ENCODE assay signal across 8 cellular contexts in genomic region chr11:1335264-1335810, GRCh38. TPM values are rescaled to one million over a fixed set of nuclear protein-coding genes. Genes with fewer than 3 reads are reported as not detected.
DNase-seq lines count a peak whose midpoint lies in the region; ATAC-seq and TF ChIP-seq lines count a peak whose summit lies in the region.

No MANE protein-coding gene starts in this region.

- H3K27ac Mint-ChIP-seq in H9 (no peak overlapping the region), T-cell (peak overlapping the region; percentile 12 to 89)

- H3K4me3 ChIP-seq in fibroblast of the aortic adventitia (ENCODE audit: low read depth, low read length): peak overlapping the region; percentile 67
- H3K4me3 ChIP-seq in gastrocnemius medialis: peak overlapping the region in 3 of 4 donors; percentile 56 to 86 (median 66)

- H3K27ac ChIP-seq in H9 (ENCODE audit: insufficient read length, low read depth, low read length) (no peak overlapping the region), gastrocnemius medialis (peak overlapping the region; percentile 89 to 98 (median 94))

- H3K36me3 ChIP-seq in gastrocnemius medialis: no peaks in the 10 kb centered on the region

- H2BK12ac ChIP-seq in H9 (ENCODE audit: insufficient read length, low read depth, low read length): no peak overlapping the region

- H3K4me1 Mint-ChIP-seq in H9 (peaks cover 5 to 8% of the 10 kb centered on the region in 2 experiments; a peak in 3 of 4 replicates), T-cell (peaks cover 12 to 26% (median 19%) of the 10 kb centered on the region in 3 donors)

- no peak overlapping the region for H2BK15ac ChIP-seq in H9 (ENCODE audit: low read depth, low read length)

- H3K9me3 Mint-ChIP-seq in H9 (peaks cover 33 to 44% of the 10 kb centered on the region in 2 experiments), T-cell (peaks cover 0 to 10% (median 4%) of the 10 kb centered on the region in 3 donors)

- H3K9me3 ChIP-seq in H9 (ENCODE audit: control insufficient read depth, low read depth, low read length) (no peaks in the 10 kb centered on the region), gastrocnemius medialis (no peaks in the 10 kb centered on the region)

- intact Hi-C loops in gastrocnemius medialis (cut with DNase I; ENCODE audit: low total_unique reads): loop anchor here (5.0 to 10.0 kb wide), 2 partner anchors 73 to 199 kb away; no protein-coding TSS in a partner anchor

- no peak for DNase-seq in H9
- no peak for DNase-seq in T-cell
- no peak for DNase-seq in fibroblast of the aortic adventitia (ENCODE audit: low read depth)
- no peak for DNase-seq in gastrocnemius medialis
- DNase-seq in NCI-H1436 treated with DMSO at 0.1 percent for 48 hours (lab: John Stamatoyannopoulos, UW): no peak

- H3K4me3 Mint-ChIP-seq in H9 (peak overlapping the region; percentile 59 to 81), T-cell (peak overlapping the region; percentile 77 to 78 (median 78))

- no peaks in the 10 kb centered on the region for H3K79me1 ChIP-seq in H9 (ENCODE audit: insufficient read depth, low read depth, low read length, poor library complexity, severe bottlenecking)

- H3K9ac ChIP-seq in H9 (ENCODE audit: extremely low read depth, insufficient read length, low read length): no peak overlapping the region

- no peak overlapping the region for H2BK20ac ChIP-seq in H9 (ENCODE audit: low read depth, low read length, poor library complexity, severe bottlenecking)

- no peak overlapping the region for H2BK120ac ChIP-seq in H9 (ENCODE audit: low read depth, low read length, poor library complexity, severe bottlenecking)

- no peak overlapping the region for H2BK5ac ChIP-seq in H9 (ENCODE audit: insufficient read length, low read length)

- no peak overlapping the region for H4K8ac ChIP-seq in H9 (replicated peaks; ENCODE audit: insufficient read length, low read depth, low read length)

- no peak overlapping the region for H2AFZ ChIP-seq in H9 (ENCODE audit: low read length)

- CTCF ChIA-PET in T-cell (lab: Charles Lee): interaction anchor here in 1 of 2 donors (1.2 kb wide), 1 partner anchor 14 kb away, joined by 3 read pairs; no protein-coding TSS in a partner anchor

- no peak for TF ChIP-seq POLR2A in gastrocnemius medialis (IDR thresholded peaks at IDR 0.05)

- TF ChIP-seq CTCF in H9 (conservative IDR thresholded peaks at IDR 0.05) (no peak), fibroblast of the aortic adventitia (IDR thresholded peaks at IDR 0.05; ENCODE audit: insufficient read depth, low read length) (no peak), gastrocnemius medialis (IDR thresholded peaks at IDR 0.05 in 4 of 5, conservative IDR thresholded peaks at IDR 0.05 in 1 of 5) (no peak)

- H3K18ac ChIP-seq in H9 (ENCODE audit: insufficient read length, low read depth, low read length): no peak overlapping the region

- POLR2A ChIA-PET in T-cell (lab: Charles Lee): no interaction called here

- no peak overlapping the region for H3K56ac ChIP-seq in H9 (ENCODE audit: insufficient read length, low read depth, low read length)

- H3K4ac ChIP-seq in H9 (ENCODE audit: low read depth, low read length): no peak overlapping the region

- H3K36me3 Mint-ChIP-seq in H9 (ENCODE audit: insufficient read depth in 1 of 3, low read depth in 3 of 3): peaks cover 0 to 14% (median 6%) of the 10 kb centered on the region in 3 experiments; a peak in 6 of 7 replicates
- no peaks in the 10 kb centered on the region for H3K36me3 Mint-ChIP-seq in T-cell

- H3T11ph ChIP-seq in H9 (ENCODE audit: low read length): no peak overlapping the region

- H3K14ac ChIP-seq in H9 (ENCODE audit: insufficient read depth, low read length): no peak overlapping the region

- no peak for ATAC-seq in T-cell (replicated peaks in 1 of 4)
- no peak for ATAC-seq in gastrocnemius medialis
- no peak for ATAC-seq in GM21529 (IDR thresholded peaks at IDR 0.05; ENCODE audit: unreplicated experiment)
- ATAC-seq in HG02798 (IDR thresholded peaks at IDR 0.05; ENCODE audit: poor library complexity, unreplicated experiment): no peak
- no peak for ATAC-seq in GM21526 (IDR thresholded peaks at IDR 0.05; ENCODE audit: low FRiP score, unreplicated experiment)

- no peak overlapping the region for H2AK5ac ChIP-seq in H9 (ENCODE audit: insufficient read length, low read length)

- H4K20me1 ChIP-seq in H9 (ENCODE audit: control insufficient read depth, insufficient read depth, insufficient read length): no peaks in the 10 kb centered on the region

- no peak overlapping the region for H4K91ac ChIP-seq in H9 (ENCODE audit: insufficient read length, low read depth, low read length)

- no CpG with 5 or more reads among the region's 10 CpGs for WGBS in H9 (ENCODE audit: extremely low coverage, insufficient read length, low lambda C conversion rate)

- H3K23ac ChIP-seq in H9 (ENCODE audit: insufficient read length, low read depth, low read length): no peak overlapping the region

- H3K27me3 Mint-ChIP-seq in H9 (ENCODE audit: low read depth) (peaks cover 51% of the 10 kb centered on the region), T-cell (no peaks in the 10 kb centered on the region)

- H3K4me1 ChIP-seq in H9 (ENCODE audit: insufficient read depth, low read length): no peaks in the 10 kb centered on the region
- peaks cover 11 to 12% of the 10 kb centered on the region in 2 donors for H3K4me1 ChIP-seq in gastrocnemius medialis

- H3K27me3 ChIP-seq in H9 (ENCODE audit: insufficient read depth, low read length) (peaks cover 9% of the 10 kb centered on the region; the same call in 1 of the 2 replicates), gastrocnemius medialis (peaks cover 0 to 2% (median 0%) of the 10 kb centered on the region in 3 donors)

- H3K4me2 ChIP-seq in H9 (ENCODE audit: insufficient read depth, insufficient read length, low read length): peak overlapping the region; percentile 67

- H3K23me2 ChIP-seq in H9 (ENCODE audit: insufficient read length, low read depth, low read length, poor library complexity, severe bottlenecking): peaks cover 7% of the 10 kb centered on the region

- no peaks in the 10 kb centered on the region for H3K79me2 ChIP-seq in H9 (ENCODE audit: insufficient read depth, low read length)

- in situ Hi-C loops in gastrocnemius medialis (cut with MboI; ENCODE audit: low sequenced_read_pairs in 4 of 4): no loop called here

- H4K5ac ChIP-seq in H9 (ENCODE audit: insufficient read length, low read depth, low read length): no peak overlapping the region

RNA-seq across cellular contexts. Expression of gene TOLLIP, which starts 25.9 kb away (rescaled TPM):
- total RNA-seq in H9 (2021) (32.3 and 32.4 TPM in 2 replicates), T-cell (10 to 100 TPM; 44.4 to 54.1 (median 50.8) TPM), fibroblast of the aortic adventitia (ENCODE audit: low replicate concordance) (18.3 and 25.4 TPM in 2 replicates), gastrocnemius medialis (10 to 100 TPM; 49.8 to 91.7 (median 85.0) TPM)

RNA-seq across cellular contexts. Expression of gene BRSK2, which starts 54.4 kb away (rescaled TPM):
- total RNA-seq in H9 (2021): 24.2 and 28.4 TPM in 2 replicates
- 1 to 10 TPM in 2 of 5 donors, under 1 TPM in 3; 0.54 to 1.5 (median 0.95) TPM for total RNA-seq in T-cell
- total RNA-seq in fibroblast of the aortic adventitia (ENCODE audit: low replicate concordance): 0.36 TPM in 1 of 2 replicates, not detected in the other
- total RNA-seq in gastrocnemius medialis: under 1 TPM in 2 of 4 donors, not detected in 2; 0.24 to 0.81 TPM

Comparison
In these comparisons a context has a peak if more than half of its experiments do, and no peak if none do; other contexts are left out.
1. H3K27ac Mint-ChIP-seq: peak in T-cell (2 of 2); none in H9 (0 of 3).
2. RNA of gene BRSK2, which starts 54.4 kb away (total RNA-seq): 24.2 to 28.4 TPM in H9; 0.54 to 1.5 TPM in T-cell, 0.36 TPM in fibroblast of the aortic adventitia and 0.24 to 0.81 TPM in gastrocnemius medialis; every median in the first group is over 10 times any median in the second.